8 cellular contexts compared by ENCODE assay signal in genomic region chr19:42601811-42602443, GRCh38. TPM values are rescaled to one million over a fixed set of nuclear protein-coding genes. Genes with fewer than 3 reads are reported as not detected.
DNase-seq lines count a peak whose midpoint lies in the region; ATAC-seq, FAIRE-seq and TF ChIP-seq lines count a peak whose summit lies in the region.

No MANE protein-coding gene starts in this region.

- FAIRE-seq in A549 (lab: Jason Lieb, UNC) = peak; percentile 73

- H3K4me3 ChIP-seq in A549 (no peak overlapping the region), RWPE2 (ENCODE audit: severe bottlenecking) (no peak overlapping the region), sigmoid colon (no peak overlapping the region), esophagus muscularis mucosa (no peak overlapping the region)

- H3K27me3 ChIP-seq in RWPE2 (ENCODE audit: insufficient read depth, poor library complexity, severe bottlenecking) (no peaks in the 10 kb centered on the region), sigmoid colon (peaks cover 0 to 8% (median 0%) of the 10 kb centered on the region in 3 donors), esophagus muscularis mucosa (peaks cover 0 to 41% (median 4%) of the 10 kb centered on the region in 4 donors)

- TF ChIP-seq POLR2A in A549 (IDR thresholded peaks at IDR 0.05; ENCODE audit: low read length) (no peak), sigmoid colon (IDR thresholded peaks at IDR 0.05) (no peak), esophagus muscularis mucosa (IDR thresholded peaks at IDR 0.05; ENCODE audit: low read depth) (no peak)

- DNase-seq in A549 (ENCODE audit: low read depth in 1 of 2, low spot score in 1 of 2) = peak; percentile 31 to 34
- peak; percentile 38 for DNase-seq in GM20000 (ENCODE audit: low spot score)
- DNase-seq in RWPE2 (ENCODE audit: low spot score) = no peak
- DNase-seq in fibroblast of peridontal ligament (ENCODE audit: extremely low read depth) = peak; percentile 19
- DNase-seq in sigmoid colon = no peak
- DNase-seq in esophagus muscularis mucosa (ENCODE audit: extremely low spot score) = no peak
- DNase-seq in activated T-cell treated with anti-CD3 and anti-CD28 coated beads for 4 hours = no peak

- H3K27ac ChIP-seq in A549 = no peak overlapping the region
- H3K27ac ChIP-seq in RWPE2 (ENCODE audit: poor library complexity, severe bottlenecking) = no peak overlapping the region
- no peak overlapping the region for H3K27ac ChIP-seq in sigmoid colon
- H3K27ac ChIP-seq in esophagus muscularis mucosa (replicated peaks in 1 of 4) = no peak overlapping the region

- intact Hi-C loops in sigmoid colon (cut with DNase I) = no loop called here
- intact Hi-C loops in esophagus muscularis mucosa (cut with DNase I) = no loop called here

- CTCF ChIA-PET in A549 (lab: Yijun Ruan, JAX) = interaction anchor here (1.3 to 4.4 kb wide), 4 partner anchors 11 to 161 kb away, joined by 3 to 30 read pairs (median 4); no protein-coding TSS in a partner anchor

- H3K9me3 ChIP-seq in A549 (peaks cover 6% of the 10 kb centered on the region; the same call in 2 of the 3 replicates), RWPE2 (ENCODE audit: severe bottlenecking) (no peaks in the 10 kb centered on the region), sigmoid colon (no peaks in the 10 kb centered on the region), esophagus muscularis mucosa (peaks cover 0 to 12% (median 2%) of the 10 kb centered on the region in 4 donors)

- no peak for TF ChIP-seq RAD21 in A549 (conservative IDR thresholded peaks at IDR 0.05 in 1 of 2, IDR thresholded peaks at IDR 0.05 in 1 of 2)

- TF ChIP-seq EP300 in A549 (IDR thresholded peaks at IDR 0.05) = no peak
- no peak for TF ChIP-seq EP300 in sigmoid colon (IDR thresholded peaks at IDR 0.05)
- no peak for TF ChIP-seq EP300 in esophagus muscularis mucosa (IDR thresholded peaks at IDR 0.05)

- no peak overlapping the region for H3K4me2 ChIP-seq in A549

- ATAC-seq in A549 (peak; percentile 59 to 73), RWPE2 (ENCODE audit: low read depth) (peak; percentile 38; the same call in 1 of the 3 replicates), GM21360 (IDR thresholded peaks at IDR 0.05; ENCODE audit: unreplicated experiment) (no peak)

- H3K36me3 ChIP-seq in RWPE2 (ENCODE audit: low read depth) (no peaks in the 10 kb centered on the region), sigmoid colon (no peaks in the 10 kb centered on the region), esophagus muscularis mucosa (no peaks in the 10 kb centered on the region)

- POLR2A ChIA-PET in A549 (lab: Yijun Ruan, JAX) = no interaction called here

- TF ChIP-seq CTCF in A549 (IDR thresholded peaks at IDR 0.05) = no peak
- no peak for TF ChIP-seq CTCF in GM20000 (IDR thresholded peaks at IDR 0.05; ENCODE audit: extremely low read depth, missing control alignments)
- TF ChIP-seq CTCF in RWPE2 (IDR thresholded peaks at IDR 0.05; ENCODE audit: poor library complexity, severe bottlenecking) = no peak
- no peak for TF ChIP-seq CTCF in sigmoid colon (IDR thresholded peaks at IDR 0.05)
- TF ChIP-seq CTCF in esophagus muscularis mucosa (IDR thresholded peaks at IDR 0.05) = no peak

- H3K4me1 ChIP-seq in A549 (no peaks in the 10 kb centered on the region), RWPE2 (ENCODE audit: insufficient read depth, poor library complexity, severe bottlenecking) (no peaks in the 10 kb centered on the region), sigmoid colon (no peaks in the 10 kb centered on the region), esophagus muscularis mucosa (no peaks in the 10 kb centered on the region)

- WGBS in A549 (ENCODE audit: missing lambda C conversion rate) = 3% methylated on average over 5 of the region's 5 CpGs
- 27 to 30% methylated on average over 5 of the region's 5 CpGs for WGBS in sigmoid colon, 2 donors
- WGBS in esophagus muscularis mucosa = 33% methylated on average over 5 of the region's 5 CpGs

TF ChIP-seq in A549, 52 proteins besides CTCF, POLR2A, EP300 and RAD21:
- TF ChIP-seq CBX2 (IDR thresholded peaks at IDR 0.05; ENCODE audit: borderline replicate concordance, low read depth) (no peak), REST (IDR thresholded peaks at IDR 0.05) (peak; percentile 97), EHMT2 (IDR thresholded peaks at IDR 0.05; ENCODE audit: low read depth) (peak; percentile 84; the same call in 1 of the 2 replicates), KDM1A (IDR thresholded peaks at IDR 0.05; ENCODE audit: low read depth) (no peak)
TF ChIP-seq in A549: peak in this region for 2.

RNA-seq across cellular contexts. Expression of gene CEACAM8, which starts 7.2 kb away (rescaled TPM):
- polyA plus RNA-seq in A549 (2011; rRNA removed) (not detected in 2 replicates), A549 (2017; fragmentation: RNase III; extraction: RNeasy Plus Mini Kit Qiagen cat#74134 plus additional on column Dnase treatment) (not detected in 3 replicates), sigmoid colon (under 1 TPM in 2 of 3 donors, not detected in 1; 0.69 to 0.76 TPM)
- not detected in 2 replicates for polyA plus RNA-seq in A549 (2012; cell fraction: cytosol; rRNA removed)
- not detected in 2 replicates for polyA plus RNA-seq in A549 (2012; cell fraction: nucleus; rRNA removed)
- polyA minus RNA-seq in A549 (2011; rRNA and poly(A)+ RNA removed) = not detected in 2 replicates
- total RNA-seq in sigmoid colon (not detected), esophagus muscularis mucosa (under 1 TPM in 1 of 4 donors, not detected in 3; 0.17 TPM)

Comparison
In these comparisons a context has a peak if more than half of its experiments do, and no peak if none do; other contexts are left out.
1. DNase-seq: peak in A549 (2 of 2), GM20000 (single experiment) and fibroblast of peridontal ligament (single experiment); none in RWPE2 (single experiment), sigmoid colon (single experiment), esophagus muscularis mucosa (single experiment) and activated T-cell treated with anti-CD3 and anti-CD28 coated beads for 4 hours (single experiment).